In genomic region chr4:101145081-101145480, GRCh38 we compare ENCODE assay signal across 29 cellular contexts.
"Had no signal": no experiment of that assay in that cellular context is flagged by ENCODE, and none has a peak within 500 bp of the region (broad histone marks: within the 10 kb centered on the region; RNA-seq: fewer than 3 reads in every experiment).

No MANE protein-coding gene starts in this region.

- H3K4me3 ChIP-seq: esophagus squamous epithelium, gastrocnemius medialis, heart left ventricle had no signal

- H3K27ac ChIP-seq: brain microvascular endothelial cell, esophagus squamous epithelium, gastrocnemius medialis, heart left ventricle had no signal

- H3K9me3 ChIP-seq: esophagus squamous epithelium, gastrocnemius medialis, heart left ventricle had no signal

- H3K36me3 ChIP-seq: brain microvascular endothelial cell, esophagus squamous epithelium, gastrocnemius medialis, heart left ventricle had no signal

- ATAC-seq: activated naive CD4-positive, alpha-beta T cell treated with anti-CD3 and anti-CD28 coated beads, Interleukin-2, amount 50 U/mL, for 72 hours; activated T-cell treated with anti-CD3 and anti-CD28 coated beads, Interleukin-2, amount 50 U/mL, for 72 hours; effector memory CD8-positive, alpha-beta T cell; gastrocnemius medialis; heart left ventricle; WTC11 had no signal

- H3K27me3 ChIP-seq: brain microvascular endothelial cell, esophagus squamous epithelium, gastrocnemius medialis, heart left ventricle had no signal

- DNase-seq: activated CD4-positive, alpha-beta memory T cell treated with anti-CD3 and anti-CD28 coated beads, Interleukin-2, amount 10 ng/mL, durations not matched to agents 7 days and 5 days; activated CD4-positive, alpha-beta T cell treated with anti-CD3 and anti-CD28 coated beads for 1 hour; activated CD4-positive, alpha-beta T cell treated with anti-CD3 and anti-CD28 coated beads for 4 hours; activated CD4-positive, alpha-beta T cell treated with anti-CD3 and anti-CD28 coated beads, Interleukin-2, amount 10 ng/mL, durations not matched to agents 7 days and 5 days; activated CD4-positive, alpha-beta T cell treated with anti-CD3 and anti-CD28 coated beads, Interleukin-2, amount 50 U/mL, for 4 hours; activated CD8-positive, alpha-beta memory T cell treated with anti-CD3 and anti-CD28 coated beads, Interleukin-2, amount 50 U/mL, for 48 hours; activated gamma-delta T cell; activated naive CD4-positive, alpha-beta T cell; activated naive CD4-positive, alpha-beta T cell treated with anti-CD3 and anti-CD28 coated beads, Interleukin-2, amount 10 ng/mL, durations not matched to agents 7 days and 5 days; activated naive CD8-positive, alpha-beta T cell treated with anti-CD3 and anti-CD28 coated beads, Interleukin-2, amount 10 ng/mL, durations not matched to agents 7 days and 5 days; activated T-cell treated with anti-CD3 and anti-CD28 coated beads for 4 hours; activated T-cell treated with anti-CD3 and anti-CD28 coated beads, Interleukin-2, amount 50 U/mL, for 24 hours; activated T-cell treated with anti-CD3 and anti-CD28 coated beads, Interleukin-2, amount 50 U/mL, for 72 hours; amniotic stem cell; anterior cingulate cortex; brain microvascular endothelial cell; cortex of kidney; dermis blood vessel endothelial cell; effector CD4-positive, alpha-beta T cell; effector memory CD8-positive, alpha-beta T cell; erythroblast; esophagus squamous epithelium; foreskin fibroblast; gastrocnemius medialis; glutamatergic neuron; heart left ventricle; T-helper 2 cell had no signal
